ENCODE assay signal across 8 cellular contexts in genomic region chr16:88743693-88744519, GRCh38. TPM values are rescaled to one million over a fixed set of nuclear protein-coding genes. Genes with fewer than 3 reads are reported as not detected.
DNase-seq lines count a peak whose midpoint lies in the region; ATAC-seq and TF ChIP-seq lines count a peak whose summit lies in the region.

No MANE protein-coding gene starts in this region.

- H3K27me3 Mint-ChIP-seq in activated CD4-positive, alpha-beta T cell treated with anti-CD3 and anti-CD28 coated beads, Interleukin-2, amount 10 ng/mL, durations not matched to agents 24 days and 14 days: no peaks in the 10 kb centered on the region

- H3K4me1 Mint-ChIP-seq in activated CD4-positive, alpha-beta T cell treated with anti-CD3 and anti-CD28 coated beads, Interleukin-2, amount 10 ng/mL, durations not matched to agents 24 days and 14 days: peaks cover 23% of the 10 kb centered on the region

- no peak overlapping the region for H3K27ac Mint-ChIP-seq in activated CD4-positive, alpha-beta T cell treated with anti-CD3 and anti-CD28 coated beads, Interleukin-2, amount 10 ng/mL, durations not matched to agents 24 days and 14 days

- H3K4me3 ChIP-seq in choroid plexus epithelial cell (ENCODE audit: low read depth, low read length): no peak overlapping the region
- no peak overlapping the region for H3K4me3 ChIP-seq in left lung

- H3K9me3 ChIP-seq in left lung: no peaks in the 10 kb centered on the region

- H3K27me3 ChIP-seq in left lung: no peaks in the 10 kb centered on the region

- no peak overlapping the region for H3K27ac ChIP-seq in left lung

- H3K36me3 Mint-ChIP-seq in activated CD4-positive, alpha-beta T cell treated with anti-CD3 and anti-CD28 coated beads, Interleukin-2, amount 10 ng/mL, durations not matched to agents 24 days and 14 days (ENCODE audit: low read depth): peaks cover 10% of the 10 kb centered on the region

- TF ChIP-seq CTCF in choroid plexus epithelial cell (conservative IDR thresholded peaks at IDR 0.05; ENCODE audit: low read depth, low read length) (peak; percentile 88), left lung (IDR thresholded peaks at IDR 0.05) (peak; percentile 87 to 95)

- peaks cover 5 to 30% of the 10 kb centered on the region in 2 donors for H3K4me1 ChIP-seq in left lung

- ATAC-seq in left lung: peak; percentile 89
- ATAC-seq in GM21825 (IDR thresholded peaks at IDR 0.05; ENCODE audit: unreplicated experiment): no peak

- intact Hi-C loops in activated CD4-positive, alpha-beta T cell treated with anti-CD3 and anti-CD28 coated beads, Interleukin-2, amount 10 ng/mL, durations not matched to agents 24 days and 14 days (cut with micrococcal nuclease): loop anchor here (2.0 to 10.0 kb wide), 2 partner anchors 39 to 421 kb away; no protein-coding TSS in a partner anchor
- intact Hi-C loops in left lung (cut with DNase I): loop anchor here in 1 of 2 donors (5.0 kb wide), 1 partner anchor 423 kb away; no protein-coding TSS in a partner anchor

- peak; percentile 24 for DNase-seq in GM04504 (ENCODE audit: low read depth)
- DNase-seq in NCI-H1092 (lab: John Stamatoyannopoulos, UW): peak; percentile 61
- peak; percentile 91 for DNase-seq in activated CD4-positive, alpha-beta T cell treated with anti-CD3 and anti-CD28 coated beads, Interleukin-2, amount 10 ng/mL, durations not matched to agents 24 days and 14 days
- peak; percentile 67 for DNase-seq in choroid plexus epithelial cell (ENCODE audit: low read depth)
- DNase-seq in left lung: peak; percentile 79 to 96
- peak; percentile 70 to 75 for DNase-seq in stimulated activated CD4-positive, alpha-beta T cell treated with anti-CD3 and anti-CD28 coated beads, Interleukin-4, amount 100 ng/mL, for 48 hours (ENCODE audit: low read depth in 2 of 2)
- DNase-seq in NCI-H187 treated with DMSO at 0.1 percent for 48 hours (lab: John Stamatoyannopoulos, UW): no peak

- no peak overlapping the region for H3K4me3 Mint-ChIP-seq in activated CD4-positive, alpha-beta T cell treated with anti-CD3 and anti-CD28 coated beads, Interleukin-2, amount 10 ng/mL, durations not matched to agents 24 days and 14 days

- H3K9me3 Mint-ChIP-seq in activated CD4-positive, alpha-beta T cell treated with anti-CD3 and anti-CD28 coated beads, Interleukin-2, amount 10 ng/mL, durations not matched to agents 24 days and 14 days: no peaks in the 10 kb centered on the region

- H3K36me3 ChIP-seq in left lung: peaks cover 0 to 50% of the 10 kb centered on the region in 2 donors

RNA-seq across cellular contexts. Expression of gene CTU2, which starts 37.6 kb away (rescaled TPM):
- total RNA-seq in activated CD4-positive, alpha-beta T cell treated with anti-CD3 and anti-CD28 coated beads, Interleukin-2, amount 10 ng/mL, durations not matched to agents 24 days and 14 days: 68.8 and 69.9 TPM in 2 replicates
- total RNA-seq in left lung: 10 to 100 TPM; 15.4 to 19.8 TPM

RNA-seq across cellular contexts. Expression of gene RNF166, which starts 37.7 kb away (rescaled TPM):
- 47.3 and 49.7 TPM in 2 replicates for total RNA-seq in activated CD4-positive, alpha-beta T cell treated with anti-CD3 and anti-CD28 coated beads, Interleukin-2, amount 10 ng/mL, durations not matched to agents 24 days and 14 days
- 10 to 100 TPM; 28.4 to 54.0 TPM for total RNA-seq in left lung

RNA-seq across cellular contexts. Expression of gene PIEZO1, which starts 41.1 kb away (rescaled TPM):
- 219 and 226 TPM in 2 replicates for total RNA-seq in activated CD4-positive, alpha-beta T cell treated with anti-CD3 and anti-CD28 coated beads, Interleukin-2, amount 10 ng/mL, durations not matched to agents 24 days and 14 days
- 100 to 1,000 TPM; 154 to 193 TPM for total RNA-seq in left lung

RNA-seq across cellular contexts. Expression of gene SNAI3, which starts 57.6 kb away (rescaled TPM):
- 3.0 and 3.3 TPM in 2 replicates for total RNA-seq in activated CD4-positive, alpha-beta T cell treated with anti-CD3 and anti-CD28 coated beads, Interleukin-2, amount 10 ng/mL, durations not matched to agents 24 days and 14 days
- 1 to 10 TPM; 1.9 to 2.3 TPM for total RNA-seq in left lung

RNA-seq across cellular contexts. Expression of gene CDT1, which starts 59.7 kb away (rescaled TPM):
- total RNA-seq in activated CD4-positive, alpha-beta T cell treated with anti-CD3 and anti-CD28 coated beads, Interleukin-2, amount 10 ng/mL, durations not matched to agents 24 days and 14 days: 93.2 and 98.3 TPM in 2 replicates
- total RNA-seq in left lung: 10 to 100 TPM in 1 of 2 donors, 1 to 10 TPM in 1; 9.3 to 14.5 TPM
